In genomic region chr2:157804355-157804754, GRCh38 we compare ENCODE assay signal across 31 cellular contexts.
"Had no signal": no experiment of that assay in that cellular context is flagged by ENCODE, and none has a peak within 500 bp of the region (broad histone marks: within the 10 kb centered on the region; RNA-seq: fewer than 3 reads in every experiment).

No MANE protein-coding gene starts in this region.

- H3K4me3 ChIP-seq: adrenal gland, body of pancreas, breast epithelium had no signal

- H3K4me1 ChIP-seq: breast epithelium had no signal

- DNase-seq: activated B cell treated with CpG ODN at 0.5 μM for 24 hours; activated CD4-positive, alpha-beta memory T cell treated with anti-CD3 and anti-CD28 coated beads for 36 hours; activated CD4-positive, alpha-beta T cell treated with anti-CD3 and anti-CD28 coated beads for 4 hours; activated CD4-positive, alpha-beta T cell treated with anti-CD3 and anti-CD28 coated beads, Interleukin-2, amount 10 ng/mL, durations not matched to agents 24 days and 14 days; activated CD4-positive, alpha-beta T cell treated with anti-CD3 and anti-CD28 coated beads, Interleukin-2, amount 50 U/mL, for 1 hour; activated CD4-positive, alpha-beta T cell treated with anti-CD3 and anti-CD28 coated beads, Interleukin-2, amount 50 U/mL, for 4 hours; activated CD4-positive, CD25-positive, alpha-beta regulatory T cell treated with anti-CD3 and anti-CD28 coated beads, Interleukin-2, amount 50 U/mL, for 72 hours; activated CD8-positive, alpha-beta memory T cell treated with anti-CD3 and anti-CD28 coated beads, Interleukin-2, amount 50 U/mL, for 4 hours; activated CD8-positive, alpha-beta T cell treated with anti-CD3 and anti-CD28 coated beads for 36 hours; activated effector memory CD4-positive, alpha-beta T cell treated with anti-CD3 and anti-CD28 coated beads, Interleukin-2, amount 50 U/mL, for 16 hours; activated gamma-delta T cell treated with Interleukin-2 at 50 U/mL for 16 hours; activated naive CD4-positive, alpha-beta T cell; activated naive CD4-positive, alpha-beta T cell treated with anti-CD3 and anti-CD28 coated beads for 36 hours; activated naive CD4-positive, alpha-beta T cell treated with anti-CD3 and anti-CD28 coated beads, Interleukin-2, amount 50 U/mL, for 16 hours; activated naive CD8-positive, alpha-beta T cell treated with anti-CD3 and anti-CD28 coated beads for 36 hours; activated T-cell treated with anti-CD3 and anti-CD28 coated beads for 4 hours; activated T-cell treated with anti-CD3 and anti-CD28 coated beads, Interleukin-2, amount 50 U/mL, for 1 hour; activated T-cell treated with anti-CD3 and anti-CD28 coated beads, Interleukin-2, amount 50 U/mL, for 4 hours; activated T-cell treated with anti-CD3 and anti-CD28 coated beads, Interleukin-2, amount 50 U/mL, for 72 hours; adrenal gland; amniotic stem cell; aorta; body of pancreas; brain microvascular endothelial cell; central memory CD4-positive, alpha-beta T cell; T-helper 1 cell; T-helper 9 cell had no signal

- ATAC-seq: activated CD8-positive, alpha-beta T cell treated with anti-CD3 and anti-CD28 coated beads for 36 hours; activated naive CD4-positive, alpha-beta T cell treated with anti-CD3 and anti-CD28 coated beads, Interleukin-2, amount 50 U/mL, for 72 hours; activated T-cell treated with anti-CD3 and anti-CD28 coated beads, Interleukin-2, amount 50 U/mL, for 4 hours; activated T-cell treated with anti-CD3 and anti-CD28 coated beads, Interleukin-2, amount 50 U/mL, for 72 hours; activated T-helper 17 cell treated with anti-CD3 and anti-CD28 coated beads, Interleukin-2, amount 50 U/mL, for 72 hours; body of pancreas had no signal

- H3K36me3 ChIP-seq: adrenal gland, brain microvascular endothelial cell, breast epithelium had no signal

- H3K27ac ChIP-seq: adrenal gland, body of pancreas, brain microvascular endothelial cell, breast epithelium, VCaP had no signal

- H3K9me3 ChIP-seq: adrenal gland, body of pancreas, breast epithelium had no signal

- H3K27me3 ChIP-seq: adrenal gland, body of pancreas, brain microvascular endothelial cell, breast epithelium had no signal
